In genomic region chr5:30041291-30041690, GRCh38 we compare ENCODE assay signal across 7 cellular contexts.
"Had no signal": no experiment of that assay in that cellular context is flagged by ENCODE, and none has a peak within 500 bp of the region (broad histone marks: within the 10 kb centered on the region; RNA-seq: fewer than 3 reads in every experiment).

No MANE protein-coding gene starts in this region.

- H3K9me3 ChIP-seq: Peyer's patch, SJCRH30 had no signal

- H3K36me3 ChIP-seq: Peyer's patch, SJCRH30 had no signal

- H3K4me3 ChIP-seq: K562, Peyer's patch, SJCRH30 had no signal

- H3K27me3 ChIP-seq: Peyer's patch, SJCRH30 had no signal

- DNase-seq: NCI-H2107, NCI-H2227 treated with DMSO at 0.1 percent for 48 hours, Peyer's patch had no signal

- H3K4me2 ChIP-seq: KMS-11 had no signal

- H3K9ac ChIP-seq: KMS-11 had no signal

- H3K27ac ChIP-seq: KMS-11, Peyer's patch, SJCRH30 had no signal

- ATAC-seq: Right ventricle myocardium inferior had no signal

- H3K4me1 ChIP-seq: Peyer's patch, SJCRH30 had no signal
